Comparison of ENCODE assay signal across 33 cellular contexts in genomic region chr11:84836371-84836770, GRCh38.
A peak's percentile ranks its signal among the peaks of the same experiment; 100 is the strongest.
DNase-seq lines count a peak whose midpoint lies in the region; ATAC-seq, FAIRE-seq and TF ChIP-seq lines count a peak whose summit lies in the region.
"Had no signal": no experiment of that assay in that cellular context is flagged by ENCODE, and none has a peak within 500 bp of the region (broad histone marks: within the 10 kb centered on the region; RNA-seq: fewer than 3 reads in every experiment).

No MANE protein-coding gene starts in this region.

- intact Hi-C loops in lower lobe of right lung (cut with DNase I), result no loop called here

- no peak overlapping the region for H3K4me3 ChIP-seq in SK-N-MC
- no peak overlapping the region for H3K4me3 ChIP-seq in lower lobe of right lung
- H3K4me3 ChIP-seq: A549; BLaER1; BLaER1 treated with 17β-estradiol and CSF1 and Interleukin-3, amounts not matched to agents 10 nM and 100 nM had no signal

- no peaks in the 10 kb centered on the region for H3K4me1 Mint-ChIP-seq in effector memory CD8-positive, alpha-beta T cell (ENCODE audit: low read depth in 2 of 2)
- H3K4me1 Mint-ChIP-seq: B cell; CD14-positive monocyte; CD4-positive, alpha-beta memory T cell; CD4-positive, CD25-positive, alpha-beta regulatory T cell; CD8-positive, alpha-beta memory T cell had no signal

- ATAC-seq in lower lobe of right lung, result no peak
- no peak for ATAC-seq in effector memory CD8-positive, alpha-beta T cell (replicated peaks)
- ATAC-seq: A549; CD8-positive, alpha-beta T cell had no signal

- no peaks in the 10 kb centered on the region for H3K36me3 ChIP-seq in SK-N-MC (ENCODE audit: insufficient read depth, low read length)
- no peaks in the 10 kb centered on the region for H3K36me3 ChIP-seq in lower lobe of right lung
- H3K36me3 ChIP-seq: BE2C; BLaER1; BLaER1 treated with 17β-estradiol and CSF1 and Interleukin-3, amounts not matched to agents 10 nM and 100 nM had no signal

- H3K36me3 Mint-ChIP-seq in effector memory CD8-positive, alpha-beta T cell (ENCODE audit: insufficient read depth), result no peaks in the 10 kb centered on the region
- H3K36me3 Mint-ChIP-seq: CD14-positive monocyte; CD4-positive, alpha-beta memory T cell; CD4-positive, CD25-positive, alpha-beta regulatory T cell; CD8-positive, alpha-beta memory T cell; CD8-positive, alpha-beta T cell had no signal

- H3K27ac ChIP-seq in SK-N-MC (peak overlapping the region; percentile 12; the same call in 1 of the 2 replicates), lower lobe of right lung (no peak overlapping the region)
- H3K27ac ChIP-seq: 22Rv1; A549; BLaER1; BLaER1 treated with 17β-estradiol and CSF1 and Interleukin-3, amounts not matched to agents 10 nM and 100 nM; C4-2B had no signal

- H3K9me3 Mint-ChIP-seq in effector memory CD8-positive, alpha-beta T cell, result peaks cover 6 to 8% of the 10 kb centered on the region in 2 donors

- peak; percentile 75 for FAIRE-seq in G401.6 (lab: Jason Lieb, UNC)
- FAIRE-seq: A204.1, A549, D721Med had no signal

- no peak overlapping the region for H3K27ac Mint-ChIP-seq in effector memory CD8-positive, alpha-beta T cell
- H3K27ac Mint-ChIP-seq: B cell; CD14-positive monocyte; CD4-positive, alpha-beta memory T cell; CD4-positive, alpha-beta T cell; CD4-positive, CD25-positive, alpha-beta regulatory T cell; CD8-positive, alpha-beta memory T cell; CD8-positive, alpha-beta T cell had no signal

- no peaks in the 10 kb centered on the region for H3K27me3 Mint-ChIP-seq in effector memory CD8-positive, alpha-beta T cell
- H3K27me3 Mint-ChIP-seq: B cell; CD4-positive, alpha-beta memory T cell; CD4-positive, alpha-beta T cell; CD4-positive, CD25-positive, alpha-beta regulatory T cell; CD8-positive, alpha-beta memory T cell had no signal

- no peak overlapping the region for H3K9ac ChIP-seq in SK-N-MC (ENCODE audit: insufficient read length)
- H3K9ac ChIP-seq: BLaER1; BLaER1 treated with 17β-estradiol and CSF1 and Interleukin-3, amounts not matched to agents 10 nM and 100 nM had no signal

- DNase-seq in SK-N-MC (ENCODE audit: low read depth, low spot score) (no peak), lower lobe of right lung (no peak)
- no peak for DNase-seq in effector memory CD8-positive, alpha-beta T cell
- DNase-seq: 8988T; ACHN; AML-193; BE2C; C1 segment of cervical spinal cord; Caco-2; Calu3; CD4-positive, alpha-beta memory T cell; CD4-positive, alpha-beta T cell; CD4-positive, CD25-positive, alpha-beta regulatory T cell; CD8-positive, alpha-beta memory T cell; CD8-positive, alpha-beta T cell; COR-L47; DMS 273 treated with DMSO at 0.1 percent for 48 hours; DMS153; DMS53; DMS79; DMS79 treated with DMSO at 0.1 percent for 48 hours; DND-41; EL had no signal

- no peaks in the 10 kb centered on the region for H3K4me1 ChIP-seq in lower lobe of right lung
- H3K4me1 ChIP-seq: A549, BE2C, BLaER1 had no signal

- H3K9me3 ChIP-seq in SK-N-MC (ENCODE audit: low read depth, low read length) (no peaks in the 10 kb centered on the region), lower lobe of right lung (no peaks in the 10 kb centered on the region)
- H3K9me3 ChIP-seq: A549; BE2C; BLaER1; BLaER1 treated with 17β-estradiol and CSF1 and Interleukin-3, amounts not matched to agents 10 nM and 100 nM; Caco-2 had no signal

- no peaks in the 10 kb centered on the region for H3K27me3 ChIP-seq in lower lobe of right lung (ENCODE audit: low read depth)
- H3K27me3 ChIP-seq: BE2C; BLaER1; BLaER1 treated with 17β-estradiol and CSF1 and Interleukin-3, amounts not matched to agents 10 nM and 100 nM had no signal

- TF ChIP-seq CTCF in lower lobe of right lung (IDR thresholded peaks at IDR 0.05), result no peak

- no peak overlapping the region for H3K4me3 Mint-ChIP-seq in effector memory CD8-positive, alpha-beta T cell
- H3K4me3 Mint-ChIP-seq: B cell; CD14-positive monocyte; CD4-positive, alpha-beta memory T cell; CD4-positive, alpha-beta T cell; CD4-positive, CD25-positive, alpha-beta regulatory T cell; CD8-positive, alpha-beta memory T cell; CD8-positive, alpha-beta T cell had no signal
